Comparison of ENCODE assay signal across 11 cellular contexts in genomic region chr9:36575411-36575882, GRCh38. TPM values are rescaled to one million over a fixed set of nuclear protein-coding genes. Genes with fewer than 3 reads are reported as not detected.
DNase-seq lines count a peak whose midpoint lies in the region; ATAC-seq lines count a peak whose summit lies in the region.
"Had no signal": no experiment of that assay in that cellular context is flagged by ENCODE, and none has a peak within 500 bp of the region (broad histone marks: within the 10 kb centered on the region; RNA-seq: fewer than 3 reads in every experiment).

No MANE protein-coding gene starts in this region.

- no peaks in the 10 kb centered on the region for H3K27me3 ChIP-seq in skeletal muscle satellite cell (ENCODE audit: control insufficient read depth, insufficient read depth, low read length)

- no peak for DNase-seq in activated T-cell treated with anti-CD3 and anti-CD28 coated beads, Interleukin-2, amount 50 U/mL, for 72 hours
- DNase-seq in activated T-cell treated with anti-CD3 and anti-CD28 coated beads, Interleukin-2, amount 50 U/mL, for 48 hours, result no peak
- DNase-seq in RKO (ENCODE audit: low spot score) (peak; percentile 78), dermis blood vessel endothelial cell (peak; percentile 21), GM19240 (ENCODE audit: insufficient read length, low spot score) (no peak), DMS153 (lab: John Stamatoyannopoulos, UW) (no peak)
- DNase-seq: amygdala; CD4-positive, alpha-beta memory T cell had no signal

- H3K4me3 Mint-ChIP-seq in activated T-cell treated with anti-CD3 and anti-CD28 coated beads, Interleukin-2, amount 50 U/mL, for 72 hours, result peak overlapping the region; percentile 90 to 93

- peaks cover 32% of the 10 kb centered on the region for H3K4me1 ChIP-seq in skeletal muscle satellite cell (ENCODE audit: control insufficient read depth, insufficient read depth, low read length)
- H3K4me1 ChIP-seq: parathyroid adenoma had no signal

- no peaks in the 10 kb centered on the region for H3K27me3 Mint-ChIP-seq in activated T-cell treated with anti-CD3 and anti-CD28 coated beads, Interleukin-2, amount 50 U/mL, for 72 hours (ENCODE audit: low read depth)
- H3K27me3 Mint-ChIP-seq: CD4-positive, alpha-beta memory T cell had no signal

- peak overlapping the region; percentile 95 for H3K27ac Mint-ChIP-seq in activated T-cell treated with anti-CD3 and anti-CD28 coated beads, Interleukin-2, amount 50 U/mL, for 72 hours

- no peaks in the 10 kb centered on the region for H3K9me3 ChIP-seq in skeletal muscle satellite cell (replicated peaks; ENCODE audit: low read length)

- no peak for ATAC-seq in activated T-cell treated with anti-CD3 and anti-CD28 coated beads, Interleukin-2, amount 50 U/mL, for 72 hours (replicated peaks in 1 of 2)
- ATAC-seq in HG03469 (IDR thresholded peaks at IDR 0.05; ENCODE audit: unreplicated experiment), result no peak

- peaks cover 52% of the 10 kb centered on the region for H3K4me1 Mint-ChIP-seq in activated T-cell treated with anti-CD3 and anti-CD28 coated beads, Interleukin-2, amount 50 U/mL, for 72 hours (ENCODE audit: low read depth)

- no peaks in the 10 kb centered on the region for H3K9me3 Mint-ChIP-seq in activated T-cell treated with anti-CD3 and anti-CD28 coated beads, Interleukin-2, amount 50 U/mL, for 72 hours
- H3K9me3 Mint-ChIP-seq: CD4-positive, alpha-beta memory T cell had no signal

- H3K36me3 Mint-ChIP-seq in activated T-cell treated with anti-CD3 and anti-CD28 coated beads, Interleukin-2, amount 50 U/mL, for 72 hours (ENCODE audit: insufficient read depth in 2 of 2), result peaks cover 14 to 22% of the 10 kb centered on the region in 2 donors

- peak overlapping the region; percentile 26 for H3K4me3 ChIP-seq in skeletal muscle satellite cell (ENCODE audit: low read length)

- no peaks in the 10 kb centered on the region for H3K36me3 ChIP-seq in skeletal muscle satellite cell (ENCODE audit: insufficient read depth, low read length)

- peak overlapping the region; percentile 63 for H3K4me2 ChIP-seq in skeletal muscle satellite cell (ENCODE audit: low read length)

- H3K9ac ChIP-seq in skeletal muscle satellite cell (ENCODE audit: low read depth, low read length), result peak overlapping the region; percentile 11
- H3K9ac ChIP-seq: parathyroid adenoma had no signal

RNA-seq across cellular contexts. Expression of gene MELK, which starts 2.8 kb away (rescaled TPM):
- total RNA-seq in activated T-cell treated with anti-CD3 and anti-CD28 coated beads, Interleukin-2, amount 50 U/mL, for 72 hours, result 10 to 100 TPM; 47.4 to 51.4 TPM
- 12.9 and 42.2 TPM in 2 replicates for total RNA-seq in dermis blood vessel endothelial cell
- 24.1 and 28.8 TPM in 2 replicates for total RNA-seq in skeletal muscle satellite cell (2012; rRNA removed)

Comparison
In these comparisons a context has a peak if more than half of its experiments do, and no peak if none do; other contexts are left out.
1. DNase-seq: peak in RKO (single experiment) and dermis blood vessel endothelial cell (single experiment); none in activated T-cell treated with anti-CD3 and anti-CD28 coated beads, Interleukin-2, amount 50 U/mL, for 72 hours (0 of 2), activated T-cell treated with anti-CD3 and anti-CD28 coated beads, Interleukin-2, amount 50 U/mL, for 48 hours (0 of 2), GM19240 (single experiment) and DMS153 (single experiment).